In the genomic region with DNA sequence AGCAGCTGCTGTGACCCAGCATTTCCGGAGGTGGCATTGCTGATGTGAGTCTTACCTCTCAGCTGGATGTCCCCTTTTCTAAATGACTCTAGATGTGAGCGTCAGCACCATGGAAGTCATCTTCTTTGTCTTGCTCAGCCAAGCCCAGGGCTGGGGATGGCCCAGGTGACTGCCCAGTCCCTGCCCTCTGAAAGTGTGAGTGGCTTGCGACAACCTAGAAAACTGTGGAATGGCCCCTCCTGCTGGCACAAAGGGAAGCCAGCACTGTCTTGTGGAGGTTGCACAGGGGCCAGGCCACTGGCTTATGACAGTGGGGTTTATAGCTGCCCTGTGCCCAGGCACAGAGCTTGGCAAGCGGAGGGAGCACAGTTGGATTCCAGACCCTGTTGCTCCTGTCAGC, we compare ENCODE assay signal across 3 cellular contexts.
TF ChIP-seq lines count a peak whose summit lies in the region.

No MANE protein-coding gene starts in this region.

TF ChIP-seq in HCT116, 20 proteins besides CTCF, POLR2A, EP300 and RAD21 (continued from another document):
- no peak for TF ChIP-seq ELF1 (IDR thresholded peaks at IDR 0.05; ENCODE audit: borderline replicate concordance, low read depth)
- TF ChIP-seq CEBPB (IDR thresholded peaks at IDR 0.05; ENCODE audit: low read depth), result no peak
- no peak for TF ChIP-seq MAX (IDR thresholded peaks at IDR 0.05)
- no peak for TF ChIP-seq YY1 (IDR thresholded peaks at IDR 0.05; ENCODE audit: extremely low read depth, insufficient replicate concordance, low read depth, low read length)
- no peak for TF ChIP-seq POLR2AphosphoS5 (IDR thresholded peaks at IDR 0.05; ENCODE audit: low read depth, low read length)
- TF ChIP-seq TCF7L2 (IDR thresholded peaks at IDR 0.05; ENCODE audit: borderline replicate concordance, extremely low read depth, insufficient read depth, insufficient read length), result no peak
- TF ChIP-seq, protein P1, sequence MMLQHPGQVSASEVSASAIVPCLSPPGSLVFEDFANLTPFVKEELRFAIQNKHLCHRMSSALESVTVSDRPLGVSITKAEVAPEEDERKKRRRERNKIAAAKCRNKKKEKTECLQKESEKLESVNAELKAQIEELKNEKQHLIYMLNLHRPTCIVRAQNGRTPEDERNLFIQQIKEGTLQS (IDR thresholded peaks at IDR 0.05), result no peak
- TF ChIP-seq ZBTB33 (IDR thresholded peaks at IDR 0.05; ENCODE audit: extremely low read depth, insufficient replicate concordance, low read length), result no peak
- no peak for TF ChIP-seq FOSL1 (IDR thresholded peaks at IDR 0.05; ENCODE audit: low read depth)
- no peak for TF ChIP-seq EGR1 (IDR thresholded peaks at IDR 0.05; ENCODE audit: low read depth)
- TF ChIP-seq SP1 (IDR thresholded peaks at IDR 0.05; ENCODE audit: low read depth), result no peak
TF ChIP-seq in HCT116: peak in this region for 0.

TF ChIP-seq in WTC11, 78 proteins besides CTCF, POLR2A, EP300 and RAD21:
- TF ChIP-seq ATF2 (CRISPR knock-in tag; IDR thresholded peaks at IDR 0.05; ENCODE audit: borderline replicate concordance, low read depth) (no peak), ZSCAN18 (CRISPR knock-in tag; IDR thresholded peaks at IDR 0.05) (no peak), SMAD4 (CRISPR knock-in tag; IDR thresholded peaks at IDR 0.05) (no peak), NFATC4 (CRISPR knock-in tag; IDR thresholded peaks at IDR 0.05) (no peak), GABPB1 (CRISPR knock-in tag; IDR thresholded peaks at IDR 0.05) (no peak), TCF7 (CRISPR knock-in tag; IDR thresholded peaks at IDR 0.05; ENCODE audit: low read depth) (no peak), CREM (CRISPR knock-in tag; IDR thresholded peaks at IDR 0.05) (no peak), GTF2I (CRISPR knock-in tag; conservative IDR thresholded peaks at IDR 0.05) (no peak), FOXP4 (CRISPR knock-in tag; IDR thresholded peaks at IDR 0.05) (no peak), SMAD3 (CRISPR knock-in tag; IDR thresholded peaks at IDR 0.05; ENCODE audit: borderline replicate concordance) (no peak)

TF ChIP-seq in liver, 16 proteins besides CTCF, POLR2A, EP300 and RAD21 (continued from another document):
- TF ChIP-seq, protein P1 (IDR thresholded peaks at IDR 0.05), result no peak
- TF ChIP-seq MAX (IDR thresholded peaks at IDR 0.05), result no peak
- TF ChIP-seq HNF4G (IDR thresholded peaks at IDR 0.05), result no peak
- TF ChIP-seq RXRA (IDR thresholded peaks at IDR 0.05), result no peak
- no peak for TF ChIP-seq JUND (IDR thresholded peaks at IDR 0.05)
- no peak for TF ChIP-seq ZBTB33 (IDR thresholded peaks at IDR 0.05)
- no peak for TF ChIP-seq FOXA2 (IDR thresholded peaks at IDR 0.05)
- no peak for TF ChIP-seq FOXA1 (IDR thresholded peaks at IDR 0.05)
- no peak for TF ChIP-seq TAF1 (conservative IDR thresholded peaks at IDR 0.05)
- no peak for TF ChIP-seq NR2F2 (IDR thresholded peaks at IDR 0.05)
